In genomic region chr1:77416692-77417450, GRCh38 we compare ENCODE assay signal across 11 cellular contexts.
DNase-seq lines count a peak whose midpoint lies in the region; ATAC-seq, FAIRE-seq and TF ChIP-seq lines count a peak whose summit lies in the region.
"Had no signal": no experiment of that assay in that cellular context is flagged by ENCODE, and none has a peak within 500 bp of the region (broad histone marks: within the 10 kb centered on the region; RNA-seq: fewer than 3 reads in every experiment).

No MANE protein-coding gene starts in this region.

- no peak overlapping the region for H3K14ac ChIP-seq in H1 (ENCODE audit: insufficient read length)

- TF ChIP-seq CTCF in H1 (IDR thresholded peaks at IDR 0.05; ENCODE audit: control extremely low read depth in 1 of 3, insufficient read depth in 1 of 3, low read depth in 1 of 3, low read length in 3 of 3), result peak in 2 of 3 experiments; percentile 35 to 55; a peak in 2 of 4 replicates

- no peak overlapping the region for H3K4me3 ChIP-seq in H1 (ENCODE audit: extremely low read depth in 1 of 4, insufficient read depth in 2 of 4, low read depth in 3 of 4, low read length in 4 of 4)
- H3K4me3 ChIP-seq: BLaER1 had no signal

- H3K23me2 ChIP-seq in H1 (ENCODE audit: low read depth, low read length), result no peaks in the 10 kb centered on the region

- TF ChIP-seq EP300 in H1 (IDR thresholded peaks at IDR 0.05; ENCODE audit: borderline replicate concordance in 1 of 2, low read depth in 2 of 2, low read length in 2 of 2), result no peak

- H3K56ac ChIP-seq in H1 (replicated peaks; ENCODE audit: insufficient read length, low read depth, low read length), result no peak overlapping the region

- DNase-seq in NCI-H2107 treated with DMSO at 0.1 percent for 48 hours (lab: John Stamatoyannopoulos, UW; ENCODE audit: unreplicated experiment) (peak; percentile 11), NCI-H2107 (lab: John Stamatoyannopoulos, UW) (no peak), NAMALWA (ENCODE audit: low spot score) (peak; percentile 17), H1 (ENCODE audit: low read depth in 1 of 2, low spot score in 2 of 2) (peak in 1 of 2 experiments; percentile 5), renal cortical epithelial cell (ENCODE audit: low read depth) (peak; percentile 79), GM12892 (ENCODE audit: insufficient read length) (no peak)

- no peaks in the 10 kb centered on the region for H3K79me2 ChIP-seq in H1 (ENCODE audit: control insufficient read depth in 1 of 2, insufficient read depth in 2 of 2, low read length in 2 of 2)

- POLR2A ChIA-PET in H1 (lab: Charles Lee; ENCODE audit: partially characterized antibody), result no interaction called here

- no peak overlapping the region for H4K8ac ChIP-seq in H1 (ENCODE audit: extremely low read depth, insufficient read depth, low read length)

- FAIRE-seq in H1 (lab: Jason Lieb, UNC) (peak; percentile 77), GM12892 (lab: Jason Lieb, UNC) (no peak)

- H3K27ac ChIP-seq in H1 (ENCODE audit: low read depth, low read length), result no peak overlapping the region
- H3K27ac ChIP-seq: BLaER1 had no signal

- H2BK15ac ChIP-seq in H1 (ENCODE audit: low read length), result no peak overlapping the region

- 75% methylated on average over 5 of the region's 5 CpGs; no CpG with 5 or more reads in 1 of the 2 experiments for WGBS in H1 (ENCODE audit: extremely low coverage in 1 of 2, insufficient coverage in 1 of 2, insufficient read length in 1 of 2, insufficient replicate concordance in 2 of 2, low coverage in 1 of 2, low lambda C conversion rate in 2 of 2, missing lambda C conversion rate in 1 of 2), 2 experiments

- H3K79me1 ChIP-seq in H1 (ENCODE audit: low read depth, low read length), result no peaks in the 10 kb centered on the region

- no peak overlapping the region for H4K91ac ChIP-seq in H1 (replicated peaks; ENCODE audit: insufficient read length, low read length)

- no peak overlapping the region for H2BK20ac ChIP-seq in H1 (ENCODE audit: low read length)

- no peaks in the 10 kb centered on the region for H3K9me3 ChIP-seq in H1 (ENCODE audit: insufficient read depth in 2 of 2, low read depth in 1 of 2, low read length in 1 of 2)

- no peak overlapping the region for H2BK12ac ChIP-seq in H1 (ENCODE audit: low read depth, low read length)

- H3K23ac ChIP-seq in H1 (ENCODE audit: insufficient read length), result no peak overlapping the region

- H3K4ac ChIP-seq in H1 (replicated peaks; ENCODE audit: insufficient read length, low read depth, low read length), result no peak overlapping the region

- CTCF ChIA-PET in H1 (lab: Charles Lee; ENCODE audit: partially characterized antibody), result interaction anchor here (0.6 to 1.3 kb wide), 3 partner anchors 18 to 149 kb away, joined by 3 read pairs; no protein-coding TSS in a partner anchor

- peaks cover 0 to 4% (median 1%) of the 10 kb centered on the region in 4 experiments; a peak in 3 of 7 replicates for H3K4me1 ChIP-seq in H1 (replicated peaks in 1 of 4; ENCODE audit: control insufficient read depth in 3 of 4, insufficient read depth in 4 of 4, low read length in 3 of 4)

- H3K4me2 ChIP-seq in H1 (ENCODE audit: insufficient read depth in 1 of 2, low read depth in 2 of 2, low read length in 2 of 2), result no peak overlapping the region

- TF ChIP-seq POLR2A in H1 (IDR thresholded peaks at IDR 0.05; ENCODE audit: control extremely low read depth in 1 of 2, low read depth in 2 of 2, low read length in 2 of 2) (no peak), GM12892 (IDR thresholded peaks at IDR 0.05; ENCODE audit: low read depth, low read length) (no peak)

- H4K20me1 ChIP-seq in H1 (replicated peaks in 1 of 2; ENCODE audit: control insufficient read depth in 1 of 2, insufficient read depth in 2 of 2, low read length in 2 of 2), result no peaks in the 10 kb centered on the region
- H4K20me1 ChIP-seq: BLaER1 had no signal

- H3K9ac ChIP-seq in H1 (replicated peaks in 1 of 4; ENCODE audit: extremely low read depth in 1 of 4, low read depth in 3 of 4, low read length in 3 of 4), result no peak overlapping the region
- H3K9ac ChIP-seq: BLaER1 had no signal

- 0 out of 2 replicates have a peak overlapping the region, but pooled peaks have one; percentile 54 for H2AFZ ChIP-seq in H1 (ENCODE audit: low read length)

- no peak overlapping the region for H3K18ac ChIP-seq in H1 (ENCODE audit: extremely low read depth, low read length)

- ATAC-seq in GM21528 (IDR thresholded peaks at IDR 0.05; ENCODE audit: low FRiP score, unreplicated experiment) (no peak), GM21576 (IDR thresholded peaks at IDR 0.05; ENCODE audit: unreplicated experiment) (no peak)
- ATAC-seq: natural killer cell treated with Interleukin-12 subunit alpha and Interleukin-12 subunit beta and Interleukin-15 and Interleukin-18, amount 100 ng/mL, for 72 hours; Right ventricle myocardium inferior had no signal

- H3K27me3 ChIP-seq in H1 (replicated peaks in 1 of 4; ENCODE audit: control insufficient read depth in 3 of 4, extremely low read depth in 1 of 4, insufficient read depth in 3 of 4, low read length in 3 of 4), result 0 out of 7 replicates have a peak, but pooled peaks cover 0 to under 1% (median 0%) of the 10 kb centered on the region in 4 experiments
- H3K27me3 ChIP-seq: BLaER1 had no signal

- no peak overlapping the region for H2AK5ac ChIP-seq in H1 (ENCODE audit: low read depth, low read length)

- H3K36me3 ChIP-seq in H1 (ENCODE audit: control insufficient read depth in 2 of 4, insufficient read depth in 4 of 4, low read length in 3 of 4), result no peaks in the 10 kb centered on the region; a peak in 1 of 8 replicates
- H3K36me3 ChIP-seq: BLaER1 had no signal

- peak; percentile 56 to 61 for TF ChIP-seq RAD21 in H1 (IDR thresholded peaks at IDR 0.05 in 1 of 2, conservative IDR thresholded peaks at IDR 0.05 in 1 of 2; ENCODE audit: low read depth in 2 of 2, low read length in 2 of 2)

- no peak overlapping the region for H2BK120ac ChIP-seq in H1 (replicated peaks; ENCODE audit: low read depth, low read length)

- no peak overlapping the region for H2BK5ac ChIP-seq in H1 (ENCODE audit: low read depth, low read length)

- no peak overlapping the region for H4K5ac ChIP-seq in H1 (ENCODE audit: insufficient read length, low read depth, low read length)

TF ChIP-seq in H1, 55 proteins besides CTCF, POLR2A, EP300 and RAD21:
- TF ChIP-seq FOSL1 (IDR thresholded peaks at IDR 0.05; ENCODE audit: insufficient read depth, low read depth, low read length) (no peak), KDM5A (IDR thresholded peaks at IDR 0.05; ENCODE audit: low read length) (no peak), KDM4A (IDR thresholded peaks at IDR 0.05; ENCODE audit: low read depth, low read length, severe bottlenecking) (no peak), SIX5 (IDR thresholded peaks at IDR 0.05; ENCODE audit: low read depth, low read length) (no peak), USF2 (IDR thresholded peaks at IDR 0.05; ENCODE audit: low read length) (no peak), SAP30 (IDR thresholded peaks at IDR 0.05; ENCODE audit: insufficient read depth, insufficient replicate concordance, low read length) (no peak), TBP (IDR thresholded peaks at IDR 0.05; ENCODE audit: low read depth, low read length) (no peak), RXRA (IDR thresholded peaks at IDR 0.05; ENCODE audit: insufficient read depth, low read depth, low read length) (no peak), CHD1 (IDR thresholded peaks at IDR 0.05; ENCODE audit: low read depth, low read length) (no peak), JUND (IDR thresholded peaks at IDR 0.05; ENCODE audit: low read length) (no peak), NANOG (IDR thresholded peaks at IDR 0.05; ENCODE audit: insufficient read depth, low read depth, low read length, poor library complexity, severe bottlenecking) (no peak), POU5F1 (IDR thresholded peaks at IDR 0.05; ENCODE audit: low read depth, low read length) (no peak), MAFK (IDR thresholded peaks at IDR 0.05; ENCODE audit: low read depth, low read length) (no peak)

Comparison
In these comparisons a context has a peak if more than half of its experiments do, and no peak if none do; other contexts are left out.
1. DNase-seq: peak in NCI-H2107 treated with DMSO at 0.1 percent for 48 hours (single experiment), NAMALWA (single experiment) and renal cortical epithelial cell (single experiment); none in NCI-H2107 (single experiment) and GM12892 (single experiment).